Comparison of ENCODE assay signal across 20 cellular contexts in the genomic region with DNA sequence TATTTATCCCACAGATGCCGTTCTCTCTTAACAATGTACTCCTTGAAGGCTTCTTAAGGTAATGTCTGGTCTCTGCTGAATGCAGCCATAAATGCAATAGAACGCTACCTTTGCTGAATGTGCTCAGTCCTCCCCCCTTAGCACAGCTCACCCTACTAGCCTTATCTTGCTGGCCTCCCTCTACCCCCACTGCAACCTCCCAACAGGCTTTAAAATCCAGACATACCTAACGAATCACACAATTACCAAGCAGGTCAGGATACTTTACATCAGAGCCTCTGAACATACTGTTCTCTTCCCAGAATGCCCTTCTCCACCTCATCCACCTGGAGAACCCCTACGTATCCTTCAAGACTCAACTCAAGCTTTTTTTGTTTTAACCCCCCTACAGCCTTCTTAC. TPM values are rescaled to one million over a fixed set of nuclear protein-coding genes. Genes with fewer than 3 reads are reported as not detected.
DNase-seq lines count a peak whose midpoint lies in the region; ATAC-seq and TF ChIP-seq lines count a peak whose summit lies in the region.
"Had no signal": no experiment of that assay in that cellular context is flagged by ENCODE, and none has a peak within 500 bp of the region (broad histone marks: within the 10 kb centered on the region; RNA-seq: fewer than 3 reads in every experiment).

No MANE protein-coding gene starts in this region.

- peak; percentile 8 for DNase-seq in H9
- DNase-seq in SJSA1 (ENCODE audit: low read depth in 1 of 2, low spot score in 2 of 2), result no peak
- peak in 1 of 2 donors; percentile 74 for DNase-seq in fibroblast of lung (ENCODE audit: low read depth in 2 of 2)
- peak; percentile 26 to 43 for DNase-seq in trophoblast cell
- no peak for DNase-seq in activated CD8-positive, alpha-beta memory T cell treated with anti-CD3 and anti-CD28 coated beads, Interleukin-2, amount 50 U/mL, for 4 hours
- no peak for DNase-seq in activated naive CD8-positive, alpha-beta T cell treated with anti-CD3 and anti-CD28 coated beads for 36 hours
- DNase-seq: activated CD4-positive, alpha-beta T cell treated with anti-CD3 and anti-CD28 coated beads for 48 hours; CD8-positive, alpha-beta T cell; glutamatergic neuron; naive thymus-derived CD4-positive, alpha-beta T cell; NCI-H1436; NCI-H510A; stimulated activated CD4-positive, alpha-beta T cell treated with anti-CD3 and anti-CD28 coated beads, Interleukin-15, amount 100 ng/mL, for 24 hours; upper lobe of left lung had no signal

- no CpG with 5 or more reads among the region's 4 CpGs for WGBS in H9 (ENCODE audit: extremely low coverage, insufficient read length, low lambda C conversion rate)
- no CpG with 5 or more reads among the region's 4 CpGs for WGBS in trophoblast cell (ENCODE audit: extremely low coverage, insufficient coverage, insufficient read length)

- H3K9me3 ChIP-seq in H9 (ENCODE audit: control insufficient read depth, low read depth, low read length) (no peaks in the 10 kb centered on the region), SJSA1 (replicated peaks) (peaks cover 5% of the 10 kb centered on the region; the same call in 1 of the 2 replicates), fibroblast of lung (ENCODE audit: control insufficient read depth, insufficient read depth, low read depth, low read length) (no peaks in the 10 kb centered on the region), trophoblast cell (ENCODE audit: insufficient read depth, low read depth, low read length) (peaks cover 1% of the 10 kb centered on the region)
- H3K9me3 ChIP-seq: upper lobe of left lung had no signal

- no peaks in the 10 kb centered on the region for H3K4me1 ChIP-seq in H9 (ENCODE audit: insufficient read depth, low read length)
- H3K4me1 ChIP-seq in SJSA1 (replicated peaks), result peaks cover 37% of the 10 kb centered on the region
- peaks cover 13% of the 10 kb centered on the region for H3K4me1 ChIP-seq in fibroblast of lung (ENCODE audit: control insufficient read depth, extremely low read depth, insufficient read depth, low read length)
- H3K4me1 ChIP-seq in trophoblast cell (ENCODE audit: control insufficient read depth in 1 of 2, insufficient read depth in 2 of 2, low read length in 2 of 2), result no peaks in the 10 kb centered on the region
- H3K4me1 ChIP-seq: upper lobe of left lung had no signal

- H3K18ac ChIP-seq in H9 (ENCODE audit: insufficient read length, low read depth, low read length) (no peak overlapping the region), trophoblast cell (ENCODE audit: low read length) (no peak overlapping the region)

- H3K36me3 Mint-ChIP-seq in H9 (ENCODE audit: insufficient read depth in 1 of 3, low read depth in 3 of 3), result no peaks in the 10 kb centered on the region; a peak in 1 of 7 replicates
- no peaks in the 10 kb centered on the region for H3K36me3 Mint-ChIP-seq in activated T-helper 17 cell treated with anti-CD3 and anti-CD28 coated beads, Interleukin-2, amount 50 U/mL, for 72 hours (ENCODE audit: low read depth)
- H3K36me3 Mint-ChIP-seq in activated naive CD8-positive, alpha-beta T cell treated with anti-CD3 and anti-CD28 coated beads for 36 hours, result no peaks in the 10 kb centered on the region
- H3K36me3 Mint-ChIP-seq: activated naive CD8-positive, alpha-beta T cell; CD8-positive, alpha-beta T cell had no signal

- H2BK12ac ChIP-seq in H9 (ENCODE audit: insufficient read length, low read depth, low read length) (no peak overlapping the region), trophoblast cell (ENCODE audit: low read length) (no peak overlapping the region)

- H4K5ac ChIP-seq in H9 (ENCODE audit: insufficient read length, low read depth, low read length), result no peak overlapping the region

- no peak overlapping the region for H2AK5ac ChIP-seq in H9 (ENCODE audit: insufficient read length, low read length)
- H2AK5ac ChIP-seq in trophoblast cell (ENCODE audit: low read length), result no peak overlapping the region

- TF ChIP-seq CTCF in H9 (conservative IDR thresholded peaks at IDR 0.05) (no peak), fibroblast of lung (conservative IDR thresholded peaks at IDR 0.05 in 1 of 2, IDR thresholded peaks at IDR 0.05 in 1 of 2; ENCODE audit: low read depth in 1 of 2, low read length in 2 of 2) (no peak)

- H2AFZ ChIP-seq in H9 (ENCODE audit: low read length) (no peak overlapping the region), fibroblast of lung (ENCODE audit: low read length) (no peak overlapping the region), trophoblast cell (ENCODE audit: insufficient read depth, low read length, poor library complexity) (no peak overlapping the region)

- no peaks in the 10 kb centered on the region for H3K9me3 Mint-ChIP-seq in H9
- no peaks in the 10 kb centered on the region for H3K9me3 Mint-ChIP-seq in activated T-helper 17 cell treated with anti-CD3 and anti-CD28 coated beads, Interleukin-2, amount 50 U/mL, for 72 hours
- H3K9me3 Mint-ChIP-seq in activated naive CD8-positive, alpha-beta T cell treated with anti-CD3 and anti-CD28 coated beads for 36 hours, result no peaks in the 10 kb centered on the region

- H4K91ac ChIP-seq in H9 (ENCODE audit: insufficient read length, low read depth, low read length) (no peak overlapping the region), trophoblast cell (ENCODE audit: low read depth, low read length) (no peak overlapping the region)

- H2BK5ac ChIP-seq in H9 (ENCODE audit: insufficient read length, low read length), result no peak overlapping the region
- no peak overlapping the region for H2BK5ac ChIP-seq in trophoblast cell (ENCODE audit: low read depth, low read length, poor library complexity)

- H3K27me3 ChIP-seq in H9 (ENCODE audit: insufficient read depth, low read length) (no peaks in the 10 kb centered on the region), SJSA1 (replicated peaks) (no peaks in the 10 kb centered on the region), fibroblast of lung (ENCODE audit: control insufficient read depth, insufficient read depth, low read length) (no peaks in the 10 kb centered on the region), trophoblast cell (ENCODE audit: insufficient read depth, low read length) (no peaks in the 10 kb centered on the region)
- H3K27me3 ChIP-seq: upper lobe of left lung had no signal

- H3K4me1 Mint-ChIP-seq in H9, result peaks cover 5 to 10% of the 10 kb centered on the region in 2 experiments; a peak in 2 of 4 replicates
- peaks cover 6% of the 10 kb centered on the region for H3K4me1 Mint-ChIP-seq in activated T-helper 17 cell treated with anti-CD3 and anti-CD28 coated beads, Interleukin-2, amount 50 U/mL, for 72 hours
- H3K4me1 Mint-ChIP-seq in activated naive CD8-positive, alpha-beta T cell treated with anti-CD3 and anti-CD28 coated beads for 36 hours, result peaks cover 7% of the 10 kb centered on the region

- H3K4me3 Mint-ChIP-seq in H9, result no peak overlapping the region
- no peak overlapping the region for H3K4me3 Mint-ChIP-seq in activated T-helper 17 cell treated with anti-CD3 and anti-CD28 coated beads, Interleukin-2, amount 50 U/mL, for 72 hours
- no peak overlapping the region for H3K4me3 Mint-ChIP-seq in activated naive CD8-positive, alpha-beta T cell treated with anti-CD3 and anti-CD28 coated beads for 36 hours
- H3K4me3 Mint-ChIP-seq: activated naive CD8-positive, alpha-beta T cell; CD8-positive, alpha-beta T cell; naive thymus-derived CD4-positive, alpha-beta T cell had no signal

- no peaks in the 10 kb centered on the region for H3K27me3 Mint-ChIP-seq in H9 (ENCODE audit: low read depth)
- H3K27me3 Mint-ChIP-seq in activated T-helper 17 cell treated with anti-CD3 and anti-CD28 coated beads, Interleukin-2, amount 50 U/mL, for 72 hours, result no peaks in the 10 kb centered on the region
- no peaks in the 10 kb centered on the region for H3K27me3 Mint-ChIP-seq in activated naive CD8-positive, alpha-beta T cell treated with anti-CD3 and anti-CD28 coated beads for 36 hours
- H3K27me3 Mint-ChIP-seq: activated naive CD8-positive, alpha-beta T cell had no signal

- H3T11ph ChIP-seq in H9 (ENCODE audit: low read length), result no peak overlapping the region

- H3K27ac Mint-ChIP-seq in H9, result no peak overlapping the region
- no peak overlapping the region for H3K27ac Mint-ChIP-seq in activated T-helper 17 cell treated with anti-CD3 and anti-CD28 coated beads, Interleukin-2, amount 50 U/mL, for 72 hours
- H3K27ac Mint-ChIP-seq in activated naive CD8-positive, alpha-beta T cell treated with anti-CD3 and anti-CD28 coated beads for 36 hours, result no peak overlapping the region
- H3K27ac Mint-ChIP-seq: activated naive CD8-positive, alpha-beta T cell; CD8-positive, alpha-beta T cell; naive thymus-derived CD4-positive, alpha-beta T cell had no signal

- H3K79me1 ChIP-seq in H9 (ENCODE audit: insufficient read depth, low read depth, low read length, poor library complexity, severe bottlenecking), result no peaks in the 10 kb centered on the region
- H3K79me1 ChIP-seq in trophoblast cell (ENCODE audit: low read length), result no peaks in the 10 kb centered on the region

- H2BK15ac ChIP-seq in H9 (ENCODE audit: low read depth, low read length), result no peak overlapping the region

- H3K9ac ChIP-seq in H9 (ENCODE audit: extremely low read depth, insufficient read length, low read length) (no peak overlapping the region), fibroblast of lung (ENCODE audit: insufficient read depth, low read length) (no peak overlapping the region), trophoblast cell (ENCODE audit: low read length) (no peak overlapping the region)

- H3K23ac ChIP-seq in H9 (ENCODE audit: insufficient read length, low read depth, low read length), result no peak overlapping the region
- H3K23ac ChIP-seq in trophoblast cell (ENCODE audit: low read length), result no peak overlapping the region

- no peak overlapping the region for H2BK20ac ChIP-seq in H9 (ENCODE audit: low read depth, low read length, poor library complexity, severe bottlenecking)

- H3K14ac ChIP-seq in H9 (ENCODE audit: insufficient read depth, low read length), result no peak overlapping the region
- no peak overlapping the region for H3K14ac ChIP-seq in trophoblast cell (ENCODE audit: low read length)

- no peak overlapping the region for H3K27ac ChIP-seq in H9 (ENCODE audit: insufficient read length, low read depth, low read length)
- H3K27ac ChIP-seq in SJSA1, result peak overlapping the region; percentile 99
- H3K27ac ChIP-seq in fibroblast of lung (ENCODE audit: insufficient read depth, low read length), result peak overlapping the region; percentile 90
- no peak overlapping the region for H3K27ac ChIP-seq in trophoblast cell (ENCODE audit: low read depth, low read length)
- H3K27ac ChIP-seq: coronary artery, SK-N-MC, upper lobe of left lung had no signal

- no peak overlapping the region for H2BK120ac ChIP-seq in H9 (ENCODE audit: low read depth, low read length, poor library complexity, severe bottlenecking)
- no peak overlapping the region for H2BK120ac ChIP-seq in trophoblast cell (ENCODE audit: insufficient read depth, low read length, poor library complexity)

- no peaks in the 10 kb centered on the region for H3K36me3 ChIP-seq in SJSA1
- no peaks in the 10 kb centered on the region for H3K36me3 ChIP-seq in fibroblast of lung (ENCODE audit: control insufficient read depth, insufficient read depth, low read length)
- no peaks in the 10 kb centered on the region for H3K36me3 ChIP-seq in trophoblast cell (ENCODE audit: control insufficient read depth in 1 of 2, insufficient read depth in 2 of 2, low read length in 2 of 2)
- H3K36me3 ChIP-seq: upper lobe of left lung had no signal

- H4K12ac ChIP-seq in trophoblast cell (ENCODE audit: low read depth, low read length), result no peak overlapping the region

- H3K4me2 ChIP-seq in H9 (ENCODE audit: insufficient read depth, insufficient read length, low read length), result no peak overlapping the region
- H3K4me2 ChIP-seq in fibroblast of lung (ENCODE audit: extremely low read depth, insufficient read depth, low read length), result no peak overlapping the region
- H3K4me2 ChIP-seq in trophoblast cell (ENCODE audit: low read length), result no peak overlapping the region

- H3K79me2 ChIP-seq in H9 (ENCODE audit: insufficient read depth, low read length), result no peaks in the 10 kb centered on the region
- no peaks in the 10 kb centered on the region for H3K79me2 ChIP-seq in fibroblast of lung (ENCODE audit: control insufficient read depth, insufficient read depth, low read length)
- no peaks in the 10 kb centered on the region for H3K79me2 ChIP-seq in trophoblast cell (ENCODE audit: control insufficient read depth, insufficient read depth, low read length, poor library complexity)

- H4K20me1 ChIP-seq in H9 (ENCODE audit: control insufficient read depth, insufficient read depth, insufficient read length), result no peaks in the 10 kb centered on the region
- no peaks in the 10 kb centered on the region for H4K20me1 ChIP-seq in fibroblast of lung (ENCODE audit: control insufficient read depth, extremely low read depth, insufficient read depth, low read length)

- H3K4me3 ChIP-seq in SJSA1 (no peak overlapping the region), fibroblast of lung (replicated peaks in 1 of 4; ENCODE audit: control extremely low read depth in 1 of 4, insufficient read depth in 1 of 4, low read depth in 3 of 4, low read length in 4 of 4) (no peak overlapping the region), trophoblast cell (ENCODE audit: low read depth, low read length) (no peak overlapping the region)
- H3K4me3 ChIP-seq: coronary artery, SK-N-MC, upper lobe of left lung had no signal

- H4K8ac ChIP-seq in H9 (replicated peaks; ENCODE audit: insufficient read length, low read depth, low read length) (no peak overlapping the region), trophoblast cell (ENCODE audit: low read depth, low read length) (no peak overlapping the region)

- H3K56ac ChIP-seq in H9 (ENCODE audit: insufficient read length, low read depth, low read length), result no peak overlapping the region

- H3K4ac ChIP-seq in H9 (ENCODE audit: low read depth, low read length), result no peak overlapping the region
- H3K4ac ChIP-seq in trophoblast cell (ENCODE audit: low read depth, low read length), result no peak overlapping the region

- H3K23me2 ChIP-seq in H9 (ENCODE audit: insufficient read length, low read depth, low read length, poor library complexity, severe bottlenecking), result no peaks in the 10 kb centered on the region

- ATAC-seq in activated T-helper 17 cell treated with anti-CD3 and anti-CD28 coated beads, Interleukin-2, amount 50 U/mL, for 72 hours (replicated peaks), result no peak
- ATAC-seq: CD8-positive, alpha-beta T cell; HepG2; naive thymus-derived CD4-positive, alpha-beta T cell; sciatic nerve had no signal

RNA-seq across cellular contexts. Expression of gene CRADD, which starts 51.0 kb away (rescaled TPM):
- total RNA-seq in H9 (2021), result 7.6 and 8.1 TPM in 2 replicates
- total RNA-seq in SJSA1 (2014; rRNA removed; shearing (Covaris generic)), result 14.3 and 18.8 TPM in 2 replicates
- total RNA-seq in fibroblast of lung, result 11.8 and 21.1 TPM in 2 replicates
- 13.5 and 19.7 TPM in 2 replicates for polyA plus RNA-seq in fibroblast of lung
- polyA plus RNA-seq in fibroblast of lung (2012), result 10.5 and 12.1 TPM in 2 replicates
- 5.7 and 13.2 TPM in 2 replicates for polyA minus RNA-seq in fibroblast of lung (ENCODE audit: low replicate concordance)
- 5.7 and 6.0 TPM in 2 replicates for polyA plus RNA-seq in trophoblast cell (2013)
- 10 to 100 TPM; 21.4 to 23.0 TPM for total RNA-seq in activated T-helper 17 cell treated with anti-CD3 and anti-CD28 coated beads, Interleukin-2, amount 50 U/mL, for 72 hours
- total RNA-seq in activated naive CD8-positive, alpha-beta T cell treated with anti-CD3 and anti-CD28 coated beads for 36 hours, result 1 to 10 TPM; 6.0 to 8.7 TPM

RNA-seq across cellular contexts. Expression of gene SOCS2, which starts 53.7 kb away (rescaled TPM):
- total RNA-seq in H9 (2021), result 57.2 and 59.0 TPM in 2 replicates
- total RNA-seq in SJSA1 (2014; rRNA removed; shearing (Covaris generic)), result 19.2 and 34.7 TPM in 2 replicates
- total RNA-seq in fibroblast of lung, result 75.5 and 105 TPM in 2 replicates
- polyA plus RNA-seq in fibroblast of lung, result 69.1 and 113 TPM in 2 replicates
- 45.4 and 69.0 TPM in 2 replicates for polyA plus RNA-seq in fibroblast of lung (2012)
- polyA minus RNA-seq in fibroblast of lung (ENCODE audit: low replicate concordance), result 26.7 and 43.3 TPM in 2 replicates
- 13.0 and 14.5 TPM in 2 replicates for polyA plus RNA-seq in trophoblast cell (2013)
- total RNA-seq in activated T-helper 17 cell treated with anti-CD3 and anti-CD28 coated beads, Interleukin-2, amount 50 U/mL, for 72 hours, result 10 to 100 TPM; 29.4 to 36.6 TPM
- total RNA-seq in activated naive CD8-positive, alpha-beta T cell treated with anti-CD3 and anti-CD28 coated beads for 36 hours, result 10 to 100 TPM; 25.8 to 27.0 TPM

Comparison
In these comparisons a context has a peak if more than half of its experiments do, and no peak if none do; other contexts are left out.
1. DNase-seq: peak in H9 (single experiment) and trophoblast cell (2 of 2); none in SJSA1 (0 of 2), activated CD8-positive, alpha-beta memory T cell treated with anti-CD3 and anti-CD28 coated beads, Interleukin-2, amount 50 U/mL, for 4 hours (single experiment) and activated naive CD8-positive, alpha-beta T cell treated with anti-CD3 and anti-CD28 coated beads for 36 hours (single experiment).
2. H3K27ac ChIP-seq: peak in SJSA1 (single experiment) and fibroblast of lung (single experiment); none in H9 (single experiment) and trophoblast cell (single experiment).